27 cellular contexts compared by ENCODE assay signal in genomic region chr20:54005524-54005923, GRCh38.
"Had no signal": no experiment of that assay in that cellular context is flagged by ENCODE, and none has a peak within 500 bp of the region (broad histone marks: within the 10 kb centered on the region; RNA-seq: fewer than 3 reads in every experiment).

No MANE protein-coding gene starts in this region.

- H3K4me3 ChIP-seq: coronary artery, esophagus squamous epithelium, gastrocnemius medialis, heart right ventricle, left lung, lower lobe of right lung had no signal

- H3K9me3 ChIP-seq: gastrocnemius medialis had no signal

- ATAC-seq: effector memory CD8-positive, alpha-beta T cell; esophagus mucosa; gastrocnemius medialis; heart right ventricle; left cardiac atrium; left lung; left ventricle myocardium superior; lower lobe of right lung; naive thymus-derived CD4-positive, alpha-beta T cell had no signal

- H3K4me1 ChIP-seq: esophagus squamous epithelium, gastrocnemius medialis, heart right ventricle, left lung, lower lobe of right lung had no signal

- H3K27ac ChIP-seq: coronary artery, epithelial cell of prostate, esophagus squamous epithelium, gastrocnemius medialis, heart right ventricle, left lung, lower lobe of right lung had no signal

- H3K27me3 ChIP-seq: esophagus squamous epithelium, gastrocnemius medialis had no signal

- FAIRE-seq: colon, endometrium, islet of Langerhans, keratinocyte had no signal

- DNase-seq: dermis blood vessel endothelial cell; effector CD8-positive, alpha-beta T cell; effector memory CD8-positive, alpha-beta T cell; endodermal cell; erythroblast; esophagus squamous epithelium; foreskin fibroblast; foreskin melanocyte; gastrocnemius medialis; glutamatergic neuron; head of caudate nucleus; heart right ventricle; hippocampal formation; left cardiac atrium; left lung; left ventricle myocardium superior; lower lobe of right lung; mesendoderm; midbrain; naive thymus-derived CD4-positive, alpha-beta T cell had no signal

- H3K36me3 ChIP-seq: esophagus squamous epithelium, gastrocnemius medialis, heart right ventricle, left lung, lower lobe of right lung had no signal
